Comparison of ENCODE assay signal across 34 cellular contexts in genomic region chr5:27788184-27788583, GRCh38.
"Had no signal": no experiment of that assay in that cellular context is flagged by ENCODE, and none has a peak within 500 bp of the region (broad histone marks: within the 10 kb centered on the region; RNA-seq: fewer than 3 reads in every experiment).

No MANE protein-coding gene starts in this region.

- H3K36me3 Mint-ChIP-seq: activated CD8-positive, alpha-beta memory T cell treated with anti-CD3 and anti-CD28 coated beads, Interleukin-2, amount 10 ng/mL, durations not matched to agents 7 days and 5 days; activated naive CD8-positive, alpha-beta T cell treated with anti-CD3 and anti-CD28 coated beads for 36 hours had no signal

- H3K4me3 ChIP-seq: cardiac muscle cell, MG63, PC-9 had no signal

- H2AFZ ChIP-seq: PC-9 had no signal

- H3K27ac Mint-ChIP-seq: activated CD4-positive, alpha-beta memory T cell treated with anti-CD3 and anti-CD28 coated beads, Interleukin-2, amount 10 ng/mL, durations not matched to agents 7 days and 5 days; activated CD8-positive, alpha-beta memory T cell treated with anti-CD3 and anti-CD28 coated beads, Interleukin-2, amount 10 ng/mL, durations not matched to agents 7 days and 5 days; activated naive CD8-positive, alpha-beta T cell treated with anti-CD3 and anti-CD28 coated beads for 36 hours had no signal

- DNase-seq: activated CD4-positive, alpha-beta memory T cell treated with anti-CD3 and anti-CD28 coated beads, Interleukin-2, amount 10 ng/mL, durations not matched to agents 7 days and 5 days; activated CD4-positive, alpha-beta T cell treated with anti-CD3 and anti-CD28 coated beads for 1 hour; activated CD4-positive, alpha-beta T cell treated with anti-CD3 and anti-CD28 coated beads for 48 hours; activated CD4-positive, CD25-positive, alpha-beta regulatory T cell; activated CD8-positive, alpha-beta memory T cell treated with anti-CD3 and anti-CD28 coated beads for 24 hours; activated CD8-positive, alpha-beta memory T cell treated with anti-CD3 and anti-CD28 coated beads, Interleukin-2, amount 10 ng/mL, durations not matched to agents 7 days and 5 days; activated CD8-positive, alpha-beta memory T cell treated with anti-CD3 and anti-CD28 coated beads, Interleukin-2, amount 50 U/mL, for 48 hours; activated effector memory CD4-positive, alpha-beta T cell treated with anti-CD3 and anti-CD28 coated beads, Interleukin-2, amount 50 U/mL, for 16 hours; activated naive CD4-positive, alpha-beta T cell; activated naive CD4-positive, alpha-beta T cell treated with anti-CD3 and anti-CD28 coated beads, Interleukin-2, amount 50 U/mL, for 16 hours; activated naive CD8-positive, alpha-beta T cell treated with anti-CD3 and anti-CD28 coated beads for 36 hours; activated T-cell treated with anti-CD3 and anti-CD28 coated beads, Interleukin-2, amount 50 U/mL, for 48 hours; amniotic stem cell; aorta; brain microvascular endothelial cell; KG1; MG63; NCI-H1048; NCI-H1105 treated with DMSO at 0.1 percent for 48 hours; NCI-H1436 treated with DMSO at 0.1 percent for 48 hours; NCI-H1694 treated with DMSO at 0.1 percent for 48 hours; NCI-H2029; NCI-H524 treated with DMSO at 0.1 percent for 48 hours; NK-92 treated with Interleukin-12 subunit alpha and Interleukin-12 subunit beta, amount 100 ng/mL, for 24 hours; PC-9; SIG-M5; SW 1271; T-helper 1 cell; T-helper 2 cell; T-helper 9 cell; WERI-Rb-1 had no signal

- H3K4me3 Mint-ChIP-seq: activated CD4-positive, alpha-beta memory T cell treated with anti-CD3 and anti-CD28 coated beads, Interleukin-2, amount 10 ng/mL, durations not matched to agents 7 days and 5 days; activated CD8-positive, alpha-beta memory T cell treated with anti-CD3 and anti-CD28 coated beads, Interleukin-2, amount 10 ng/mL, durations not matched to agents 7 days and 5 days; activated naive CD8-positive, alpha-beta T cell treated with anti-CD3 and anti-CD28 coated beads for 36 hours; central memory CD8-positive, alpha-beta T cell had no signal

- H3K9me3 ChIP-seq: MG63 had no signal

- H3K4me1 Mint-ChIP-seq: activated CD4-positive, alpha-beta memory T cell treated with anti-CD3 and anti-CD28 coated beads, Interleukin-2, amount 10 ng/mL, durations not matched to agents 7 days and 5 days; activated CD8-positive, alpha-beta memory T cell treated with anti-CD3 and anti-CD28 coated beads, Interleukin-2, amount 10 ng/mL, durations not matched to agents 7 days and 5 days; activated naive CD8-positive, alpha-beta T cell treated with anti-CD3 and anti-CD28 coated beads for 36 hours; central memory CD8-positive, alpha-beta T cell had no signal

- H3K27ac ChIP-seq: brain microvascular endothelial cell, cardiac muscle cell, PC-9, RWPE1, WERI-Rb-1 had no signal

- H3K27me3 ChIP-seq: brain microvascular endothelial cell, cardiac muscle cell, MG63 had no signal

- H3K36me3 ChIP-seq: brain microvascular endothelial cell, cardiac muscle cell, MG63, WERI-Rb-1 had no signal

- H3K4me2 ChIP-seq: PC-9 had no signal

- H3K27me3 Mint-ChIP-seq: activated CD4-positive, alpha-beta memory T cell treated with anti-CD3 and anti-CD28 coated beads, Interleukin-2, amount 10 ng/mL, durations not matched to agents 7 days and 5 days; activated CD8-positive, alpha-beta memory T cell treated with anti-CD3 and anti-CD28 coated beads, Interleukin-2, amount 10 ng/mL, durations not matched to agents 7 days and 5 days; activated naive CD8-positive, alpha-beta T cell treated with anti-CD3 and anti-CD28 coated beads for 36 hours; central memory CD8-positive, alpha-beta T cell had no signal
